12 cellular contexts compared by ENCODE assay signal in genomic region chr7:73742338-73742752, GRCh38. TPM values are rescaled to one million over a fixed set of nuclear protein-coding genes. Genes with fewer than 3 reads are reported as not detected.
DNase-seq lines count a peak whose midpoint lies in the region; ATAC-seq and TF ChIP-seq lines count a peak whose summit lies in the region.
"Had no signal": no experiment of that assay in that cellular context is flagged by ENCODE, and none has a peak within 500 bp of the region (broad histone marks: within the 10 kb centered on the region; RNA-seq: fewer than 3 reads in every experiment).

No MANE protein-coding gene starts in this region.

- H3K4me3 ChIP-seq in BLaER1 (no peak overlapping the region), LNCaP clone FGC (ENCODE audit: low read depth, low read length) (peak overlapping the region; percentile 28), mesenchymal stem cell (ENCODE audit: insufficient read depth in 1 of 2, low read depth in 1 of 2, low read length in 2 of 2) (no peak overlapping the region), gastroesophageal sphincter (no peak overlapping the region)
- H3K4me3 ChIP-seq: skin epidermis had no signal

- DNase-seq in LNCaP clone FGC (ENCODE audit: low read depth) (no peak), cerebellar cortex (ENCODE audit: low spot score) (peak; percentile 29), mesenchymal stem cell (no peak), AG20443 (ENCODE audit: low spot score) (no peak)
- DNase-seq in stimulated activated naive CD4-positive, alpha-beta T cell (lab: John Stamatoyannopoulos, UW), result no peak
- DNase-seq: activated CD4-positive, alpha-beta T cell treated with anti-CD3 and anti-CD28 coated beads, Interleukin-2, amount 50 U/mL, for 4 hours; activated naive CD8-positive, alpha-beta T cell treated with anti-CD3 and anti-CD28 coated beads, Interleukin-2, amount 10 ng/mL, durations not matched to agents 7 days and 5 days had no signal

- H3K4ac ChIP-seq in mesenchymal stem cell (ENCODE audit: low read depth in 1 of 2, low read length in 2 of 2), result no peak overlapping the region

- no peak for TF ChIP-seq CTCF in LNCaP clone FGC (IDR thresholded peaks at IDR 0.05; ENCODE audit: control insufficient read depth, extremely low read depth, insufficient read depth)
- TF ChIP-seq CTCF in gastroesophageal sphincter (IDR thresholded peaks at IDR 0.05), result no peak

- peak overlapping the region; percentile 57 for H4K8ac ChIP-seq in mesenchymal stem cell (ENCODE audit: low read length)

- peaks cover 4% of the 10 kb centered on the region; the same call in 1 of the 2 replicates for H3K36me3 ChIP-seq in BLaER1
- H3K36me3 ChIP-seq in mesenchymal stem cell (ENCODE audit: control insufficient read depth in 1 of 2, insufficient read depth in 2 of 2, low read depth in 1 of 2, low read length in 2 of 2), result peaks cover 3% of the 10 kb centered on the region in 2 experiments
- peaks cover 0 to 2% of the 10 kb centered on the region in 2 donors for H3K36me3 ChIP-seq in gastroesophageal sphincter

- H2BK120ac ChIP-seq in mesenchymal stem cell (ENCODE audit: low read depth, low read length), result no peak overlapping the region

- H2AK5ac ChIP-seq in mesenchymal stem cell (ENCODE audit: low read length, severe bottlenecking), result peak overlapping the region; percentile 66

- H3K4me1 ChIP-seq in BLaER1, result peaks cover 23% of the 10 kb centered on the region
- H3K4me1 ChIP-seq in mesenchymal stem cell (ENCODE audit: control insufficient read depth, insufficient read depth, low read depth, low read length), result peaks cover 37% of the 10 kb centered on the region
- peaks cover 0 to 38% (median 12%) of the 10 kb centered on the region in 3 donors for H3K4me1 ChIP-seq in gastroesophageal sphincter

- no peak overlapping the region for H2BK5ac ChIP-seq in mesenchymal stem cell (ENCODE audit: low read depth, low read length, poor library complexity, severe bottlenecking)

- no peak overlapping the region for H3K14ac ChIP-seq in mesenchymal stem cell (ENCODE audit: low read length in 2 of 2)

- peaks cover 7% of the 10 kb centered on the region for H4K20me1 ChIP-seq in BLaER1

- H4K91ac ChIP-seq in mesenchymal stem cell (ENCODE audit: low read length), result no peak overlapping the region

- H3K9ac ChIP-seq in BLaER1 (no peak overlapping the region), mesenchymal stem cell (ENCODE audit: low read length) (peak overlapping the region; percentile 58)

- H2BK12ac ChIP-seq in mesenchymal stem cell (ENCODE audit: low read length in 2 of 2), result peak overlapping the region in 1 of 2 experiments; percentile 61

- no peak overlapping the region for H2AFZ ChIP-seq in mesenchymal stem cell (ENCODE audit: low read depth, low read length)

- H3K27ac ChIP-seq in BLaER1 (no peak overlapping the region), mesenchymal stem cell (ENCODE audit: low read length, poor library complexity, severe bottlenecking) (no peak overlapping the region), gastroesophageal sphincter (peak overlapping the region in 1 of 4 donors; percentile 42)

- H3K4me2 ChIP-seq in BLaER1, result peak overlapping the region; percentile 62; the same call in 1 of the 2 replicates
- peak overlapping the region; percentile 26 for H3K4me2 ChIP-seq in mesenchymal stem cell (ENCODE audit: low read length, poor library complexity, severe bottlenecking)

- no peak overlapping the region for H3K18ac ChIP-seq in mesenchymal stem cell (ENCODE audit: low read depth in 1 of 2, low read length in 2 of 2)

- no peak for ATAC-seq in gastroesophageal sphincter
- ATAC-seq in GM19395 (IDR thresholded peaks at IDR 0.05; ENCODE audit: unreplicated experiment), result no peak
- ATAC-seq: stimulated activated memory B cell treated with anti-CD40 and anti-IgM and Interleukin-4, amounts not matched to agents 10 μg/mL and 1 μg/mL and 100 μg/mL, for 72 hours had no signal

- H3K9me3 ChIP-seq in BLaER1, result no peaks in the 10 kb centered on the region
- H3K9me3 ChIP-seq in mesenchymal stem cell (ENCODE audit: control insufficient read depth, low read length), result no peaks in the 10 kb centered on the region
- no peaks in the 10 kb centered on the region for H3K9me3 ChIP-seq in gastroesophageal sphincter

- no peak overlapping the region for H2BK15ac ChIP-seq in mesenchymal stem cell (ENCODE audit: low read depth, poor library complexity, severe bottlenecking)

- peaks cover 12% of the 10 kb centered on the region for H3K79me1 ChIP-seq in mesenchymal stem cell (replicated peaks; ENCODE audit: low read length, poor library complexity, severe bottlenecking)

- H3K27me3 ChIP-seq in BLaER1 (peaks cover 15% of the 10 kb centered on the region), mesenchymal stem cell (ENCODE audit: control insufficient read depth in 1 of 2, insufficient read depth in 1 of 2, low read length in 2 of 2) (no peaks in the 10 kb centered on the region), gastroesophageal sphincter (no peaks in the 10 kb centered on the region)

- H3K23ac ChIP-seq in mesenchymal stem cell (ENCODE audit: low read length in 2 of 2), result no peak overlapping the region

- no peak for TF ChIP-seq POLR2A in gastroesophageal sphincter (IDR thresholded peaks at IDR 0.05)

- no peak for TF ChIP-seq EP300 in gastroesophageal sphincter (IDR thresholded peaks at IDR 0.05)

- 47% methylated on average over 7 of the region's 7 CpGs for WGBS in mesenchymal stem cell
- 67% methylated on average over 3 of the region's 7 CpGs; no CpG with 5 or more reads in 1 of the 2 donors for WGBS in gastroesophageal sphincter (ENCODE audit: low coverage in 1 of 2), 2 donors

RNA-seq across cellular contexts. Expression of gene ABHD11, which starts 3.7 kb away (rescaled TPM):
- 7.2 TPM for polyA plus RNA-seq in mesenchymal stem cell (2013, experiment 1 of 2)
- polyA plus RNA-seq in mesenchymal stem cell (2013, experiment 2 of 2), result 7.1 TPM
- 1 to 10 TPM; 5.6 to 8.5 (median 6.6) TPM for total RNA-seq in gastroesophageal sphincter

RNA-seq across cellular contexts. Expression of gene STX1A, which starts 22.9 kb away (rescaled TPM):
- 10.0 TPM for polyA plus RNA-seq in mesenchymal stem cell (2013, experiment 1 of 2)
- polyA plus RNA-seq in mesenchymal stem cell (2013, experiment 2 of 2), result 9.9 TPM
- 10 to 100 TPM in 3 of 4 donors, 1 to 10 TPM in 1; 9.6 to 24.0 (median 15.2) TPM for total RNA-seq in gastroesophageal sphincter

RNA-seq across cellular contexts. Expression of gene CLDN3, which starts 27.7 kb away (rescaled TPM):
- not detected for polyA plus RNA-seq in mesenchymal stem cell (2013, experiment 1 of 2)
- not detected for polyA plus RNA-seq in mesenchymal stem cell (2013, experiment 2 of 2)
- 1 to 10 TPM in 1 of 4 donors, not detected in 3; 5.9 TPM for total RNA-seq in gastroesophageal sphincter
- total RNA-seq: activated naive CD8-positive, alpha-beta T cell treated with anti-CD3 and anti-CD28 coated beads, Interleukin-2, amount 10 ng/mL, durations not matched to agents 7 days and 5 days had no signal

RNA-seq across cellular contexts. Expression of gene BUD23, which starts 58.9 kb away (rescaled TPM):
- 75.0 TPM for polyA plus RNA-seq in mesenchymal stem cell (2013, experiment 1 of 2)
- 76.6 TPM for polyA plus RNA-seq in mesenchymal stem cell (2013, experiment 2 of 2)
- 10 to 100 TPM; 41.5 to 65.0 (median 45.3) TPM for total RNA-seq in gastroesophageal sphincter

RNA-seq across cellular contexts. Expression of gene DNAJC30, which starts 59.1 kb away (rescaled TPM):
- 11.8 TPM for polyA plus RNA-seq in mesenchymal stem cell (2013, experiment 1 of 2)
- 12.1 TPM for polyA plus RNA-seq in mesenchymal stem cell (2013, experiment 2 of 2)
- total RNA-seq in gastroesophageal sphincter, result 1 to 10 TPM; 2.3 to 9.3 (median 5.3) TPM
